In genomic region chr10:78437407-78437768, GRCh38 we compare ENCODE assay signal across 19 cellular contexts.
DNase-seq lines count a peak whose midpoint lies in the region; ATAC-seq and TF ChIP-seq lines count a peak whose summit lies in the region.
"Had no signal": no experiment of that assay in that cellular context is flagged by ENCODE, and none has a peak within 500 bp of the region (broad histone marks: within the 10 kb centered on the region; RNA-seq: fewer than 3 reads in every experiment).

No MANE protein-coding gene starts in this region.

- H3K27ac Mint-ChIP-seq in brain: peak overlapping the region; percentile 86 to 97 (median 90)
- H3K27ac Mint-ChIP-seq in type B pancreatic cell: peak overlapping the region; percentile 36
- H3K27ac Mint-ChIP-seq in stimulated activated effector memory CD8-positive, alpha-beta T cell treated with anti-CD3 and anti-CD28 coated beads, Interleukin-12 subunit alpha, Interleukin-12 subunit beta, amount 100 ng/mL, for 72 hours: no peak overlapping the region
- H3K27ac Mint-ChIP-seq: activated T-cell treated with anti-CD3 and anti-CD28 coated beads, Interleukin-2, amount 50 U/mL, for 72 hours; dendritic cell treated with granulocyte-macrophage colony-stimulating factor and Interleukin-4, amounts not matched to agents 40 ng/mL and 50 ng/mL, for 4 days had no signal

- H3K27me3 Mint-ChIP-seq in brain (peaks cover 4% of the 10 kb centered on the region), type B pancreatic cell (no peaks in the 10 kb centered on the region)

- DNase-seq in type B pancreatic cell (ENCODE audit: extremely low spot score, unreplicated experiment): no peak
- no peak for DNase-seq in stimulated activated effector memory CD8-positive, alpha-beta T cell treated with anti-CD3 and anti-CD28 coated beads, Interleukin-12 subunit alpha, Interleukin-12 subunit beta, amount 100 ng/mL, for 72 hours (ENCODE audit: low spot score in 2 of 2)
- no peak for DNase-seq in activated effector memory CD4-positive, alpha-beta T cell treated with Interleukin-2 at 50 U/mL for 16 hours
- DNase-seq: activated naive CD4-positive, alpha-beta T cell treated with anti-CD3 and anti-CD28 coated beads, Interleukin-2, amount 50 U/mL, for 16 hours; GOT3; mesenchymal stem cell; NCI-H1930; NCI-H345; PC-3; right lobe of liver; SHP77 had no signal

- TF ChIP-seq CTCF in brain (conservative IDR thresholded peaks at IDR 0.05) (no peak), type B pancreatic cell (conservative IDR thresholded peaks at IDR 0.05) (no peak)

- H3K4me3 Mint-ChIP-seq in brain (no peak overlapping the region), type B pancreatic cell (no peak overlapping the region)
- H3K4me3 Mint-ChIP-seq in stimulated activated effector memory CD8-positive, alpha-beta T cell treated with anti-CD3 and anti-CD28 coated beads, Interleukin-12 subunit alpha, Interleukin-12 subunit beta, amount 100 ng/mL, for 72 hours: no peak overlapping the region
- H3K4me3 Mint-ChIP-seq: activated T-cell treated with anti-CD3 and anti-CD28 coated beads, Interleukin-2, amount 50 U/mL, for 72 hours; CD4-positive, alpha-beta memory T cell; dendritic cell treated with granulocyte-macrophage colony-stimulating factor and Interleukin-4, amounts not matched to agents 40 ng/mL and 50 ng/mL, for 4 days; naive thymus-derived CD8-positive, alpha-beta T cell had no signal

- ATAC-seq in GM18909 (IDR thresholded peaks at IDR 0.05; ENCODE audit: poor library complexity, unreplicated experiment): peak; percentile 66
- ATAC-seq in HG03575 (IDR thresholded peaks at IDR 0.05; ENCODE audit: extremely low read depth, insufficient number of reproducible peaks, low FRiP score, unreplicated experiment): peak; percentile 55
- no peak for ATAC-seq in stimulated activated effector memory CD8-positive, alpha-beta T cell treated with anti-CD3 and anti-CD28 coated beads, Interleukin-12 subunit alpha, Interleukin-12 subunit beta, amount 100 ng/mL, for 72 hours
- ATAC-seq in GM18517 (IDR thresholded peaks at IDR 0.05; ENCODE audit: unreplicated experiment): no peak

- H3K36me3 Mint-ChIP-seq in brain (no peaks in the 10 kb centered on the region), type B pancreatic cell (no peaks in the 10 kb centered on the region)
- H3K36me3 Mint-ChIP-seq in stimulated activated effector memory CD8-positive, alpha-beta T cell treated with anti-CD3 and anti-CD28 coated beads, Interleukin-12 subunit alpha, Interleukin-12 subunit beta, amount 100 ng/mL, for 72 hours: no peaks in the 10 kb centered on the region
- H3K36me3 Mint-ChIP-seq: CD4-positive, alpha-beta memory T cell; naive thymus-derived CD8-positive, alpha-beta T cell had no signal

- H3K4me1 Mint-ChIP-seq in brain (peaks cover 69% of the 10 kb centered on the region), type B pancreatic cell (ENCODE audit: unreplicated experiment) (peaks cover 50% of the 10 kb centered on the region)
- H3K4me1 Mint-ChIP-seq in stimulated activated effector memory CD8-positive, alpha-beta T cell treated with anti-CD3 and anti-CD28 coated beads, Interleukin-12 subunit alpha, Interleukin-12 subunit beta, amount 100 ng/mL, for 72 hours: peaks cover 5% of the 10 kb centered on the region

- H3K9me3 Mint-ChIP-seq in brain: no peaks in the 10 kb centered on the region
- no peaks in the 10 kb centered on the region for H3K9me3 Mint-ChIP-seq in type B pancreatic cell
- H3K9me3 Mint-ChIP-seq in stimulated activated effector memory CD8-positive, alpha-beta T cell treated with anti-CD3 and anti-CD28 coated beads, Interleukin-12 subunit alpha, Interleukin-12 subunit beta, amount 100 ng/mL, for 72 hours: no peaks in the 10 kb centered on the region
- H3K9me3 Mint-ChIP-seq: activated T-cell treated with anti-CD3 and anti-CD28 coated beads, Interleukin-2, amount 50 U/mL, for 72 hours; CD4-positive, alpha-beta memory T cell; dendritic cell treated with granulocyte-macrophage colony-stimulating factor and Interleukin-4, amounts not matched to agents 40 ng/mL and 50 ng/mL, for 4 days; naive thymus-derived CD8-positive, alpha-beta T cell had no signal

Comparison
In these comparisons a context has a peak if more than half of its experiments do, and no peak if none do; other contexts are left out.
1. ATAC-seq: peak in GM18909 (single experiment) and HG03575 (single experiment); none in stimulated activated effector memory CD8-positive, alpha-beta T cell treated with anti-CD3 and anti-CD28 coated beads, Interleukin-12 subunit alpha, Interleukin-12 subunit beta, amount 100 ng/mL, for 72 hours (single experiment) and GM18517 (single experiment).